In the genomic region with DNA sequence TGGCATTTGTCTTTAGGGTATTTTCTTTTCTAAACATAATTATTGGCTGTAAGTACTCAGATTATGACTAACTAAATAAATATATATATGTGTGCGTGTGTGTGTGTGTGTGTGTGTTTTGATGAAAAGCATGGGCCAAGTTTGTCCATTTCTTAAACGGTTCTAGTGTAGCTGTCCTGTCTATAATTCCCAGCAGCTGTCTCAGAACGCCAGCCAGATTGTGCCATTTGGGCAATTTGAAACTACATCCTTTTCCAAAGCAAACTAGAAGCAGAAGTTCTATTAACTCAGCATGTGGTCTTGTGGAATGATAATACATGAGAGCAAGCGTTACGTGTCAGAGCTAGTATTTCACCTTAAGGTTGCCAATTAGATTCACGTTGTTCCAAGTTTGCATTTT, we compare ENCODE assay signal across 10 cellular contexts. TPM values are rescaled to one million over a fixed set of nuclear protein-coding genes. Genes with fewer than 3 reads are reported as not detected.
DNase-seq lines count a peak whose midpoint lies in the region; ATAC-seq and TF ChIP-seq lines count a peak whose summit lies in the region.
"Had no signal": no experiment of that assay in that cellular context is flagged by ENCODE, and none has a peak within 500 bp of the region (broad histone marks: within the 10 kb centered on the region; RNA-seq: fewer than 3 reads in every experiment).

No MANE protein-coding gene starts in this region.

- no peak overlapping the region for H3K4me3 Mint-ChIP-seq in GM23338

- H3K27me3 ChIP-seq in GM23338 (ENCODE audit: insufficient read depth) (peaks cover 6% of the 10 kb centered on the region; the same call in 1 of the 2 replicates), PC-3 (ENCODE audit: low read length) (no peaks in the 10 kb centered on the region), sigmoid colon (no peaks in the 10 kb centered on the region)

- no peak for TF ChIP-seq POLR2A in sigmoid colon (IDR thresholded peaks at IDR 0.05)

- no peaks in the 10 kb centered on the region for H3K36me3 Mint-ChIP-seq in GM23338 (ENCODE audit: low read depth)

- intact Hi-C loops in PC-3 (cut with micrococcal nuclease) = loop anchor here (2.0 to 10.0 kb wide), 5 partner anchors 76 to 1434 kb away; a partner anchor contains a TSS
- intact Hi-C loops in sigmoid colon (cut with DNase I) = no loop called here

- H3F3A ChIP-seq in GM23338 (replicated peaks; ENCODE audit: low read depth) (no peaks in the 10 kb centered on the region), PC-3 (ENCODE audit: low read length, unreplicated experiment) (no peaks in the 10 kb centered on the region)

- H3K79me2 ChIP-seq in GM23338 (replicated peaks; ENCODE audit: insufficient read depth) (no peaks in the 10 kb centered on the region), PC-3 (ENCODE audit: low read length) (no peaks in the 10 kb centered on the region)

- H2AFZ ChIP-seq in GM23338 (no peak overlapping the region), PC-3 (ENCODE audit: low read length) (peak overlapping the region; percentile 27)

- TF ChIP-seq CTCF in GM23338 (conservative IDR thresholded peaks at IDR 0.05; ENCODE audit: low read depth in 2 of 2) (no peak), PC-3 (conservative IDR thresholded peaks at IDR 0.05; ENCODE audit: low read depth, low read length) (no peak), fibroblast of mammary gland (conservative IDR thresholded peaks at IDR 0.05; ENCODE audit: control insufficient read depth, insufficient read depth, low read depth, low read length) (no peak), sigmoid colon (IDR thresholded peaks at IDR 0.05) (no peak)

- H3K36me3 ChIP-seq in GM23338 (ENCODE audit: insufficient read depth) (no peaks in the 10 kb centered on the region), PC-3 (ENCODE audit: low read depth, low read length) (no peaks in the 10 kb centered on the region), sigmoid colon (no peaks in the 10 kb centered on the region)
- H3K36me3 ChIP-seq: heart right ventricle had no signal

- H3K9ac ChIP-seq in PC-3 (ENCODE audit: low read length) = peak overlapping the region; percentile 11; the same call in 1 of the 2 replicates

- CTCF ChIA-PET in PC-3 (lab: Charles Lee) = interaction anchor here (0.6 to 1.0 kb wide), 4 partner anchors 10 to 189 kb away, joined by 3 read pairs; no protein-coding TSS in a partner anchor

- DNase-seq in GM23338 (ENCODE audit: low spot score) (peak; percentile 25), PC-3 (peak; percentile 84), fibroblast of mammary gland (ENCODE audit: low read depth) (peak; percentile 96), sigmoid colon (no peak), glomerular visceral epithelial cell (ENCODE audit: extremely low spot score) (no peak), activated T-cell treated with anti-CD3 and anti-CD28 coated beads for 4 hours (no peak)
- no peak for DNase-seq in activated CD4-positive, alpha-beta T cell treated with anti-CD3 and anti-CD28 coated beads, Interleukin-2, amount 50 U/mL, for 1 hour
- DNase-seq: activated CD4-positive, CD25-positive, alpha-beta regulatory T cell; heart right ventricle had no signal

- H3K4me2 ChIP-seq in GM23338 = peak overlapping the region; percentile 68
- H3K4me2 ChIP-seq in PC-3 (ENCODE audit: low read length) = peak overlapping the region; percentile 78

- no peak for ATAC-seq in GM23338
- peak; percentile 40 for ATAC-seq in PC-3
- no peak for ATAC-seq in GM21576 (IDR thresholded peaks at IDR 0.05; ENCODE audit: unreplicated experiment)
- ATAC-seq: heart right ventricle had no signal

- 44 to 60% methylated on average over 6 of the region's 6 CpGs for WGBS in sigmoid colon, 2 donors

- no peak overlapping the region for H3K27ac Mint-ChIP-seq in GM23338

- peaks cover 68% of the 10 kb centered on the region for H3K4me1 Mint-ChIP-seq in GM23338

- TF ChIP-seq EP300 in sigmoid colon (IDR thresholded peaks at IDR 0.05) = no peak

- H3K27me3 Mint-ChIP-seq in GM23338 (ENCODE audit: insufficient read depth, low read depth, poor library complexity) = peaks cover 7% of the 10 kb centered on the region

- no peak overlapping the region for H3K4me3 ChIP-seq in GM23338
- peak overlapping the region; percentile 67 for H3K4me3 ChIP-seq in PC-3 (ENCODE audit: low read length)
- no peak overlapping the region for H3K4me3 ChIP-seq in fibroblast of mammary gland (ENCODE audit: control insufficient read depth, low read depth, low read length)
- no peak overlapping the region for H3K4me3 ChIP-seq in sigmoid colon

- no peaks in the 10 kb centered on the region for H3K9me3 Mint-ChIP-seq in GM23338

- H3K27ac ChIP-seq in GM23338 (ENCODE audit: low read depth) (no peak overlapping the region), PC-3 (ENCODE audit: low read length) (peak overlapping the region; percentile 55), sigmoid colon (peak overlapping the region in 3 of 4 donors; percentile 80 to 88 (median 84))

- H3K9me3 ChIP-seq in PC-3 (ENCODE audit: low read length) (no peaks in the 10 kb centered on the region), sigmoid colon (no peaks in the 10 kb centered on the region)
- H3K9me3 ChIP-seq: heart right ventricle had no signal

- no peaks in the 10 kb centered on the region for H3K9me2 ChIP-seq in GM23338 (ENCODE audit: insufficient read depth)
- H3K9me2 ChIP-seq in PC-3 (replicated peaks; ENCODE audit: low read length) = no peaks in the 10 kb centered on the region

- H3K4me1 ChIP-seq in GM23338 (ENCODE audit: insufficient read depth) = peaks cover 45% of the 10 kb centered on the region
- H3K4me1 ChIP-seq in PC-3 (ENCODE audit: insufficient read depth, low read length) = peaks cover 42% of the 10 kb centered on the region
- H3K4me1 ChIP-seq in sigmoid colon = peaks cover 0 to 9% (median 4%) of the 10 kb centered on the region in 4 donors

- H4K20me1 ChIP-seq in GM23338 (replicated peaks; ENCODE audit: insufficient read depth) (no peaks in the 10 kb centered on the region), PC-3 (ENCODE audit: low read length) (no peaks in the 10 kb centered on the region)

- POLR2A ChIA-PET in PC-3 (lab: Charles Lee; ENCODE audit: unreplicated experiment) = interaction anchor here (0.6 kb wide), 1 partner anchor 77 kb away, joined by 4 read pairs; no protein-coding TSS in a partner anchor

- no TSS peak for BruUV-seq in PC-3 (replicated peaks; lab: Mats Ljungman, UMichigan)

TF ChIP-seq in GM23338, 12 proteins besides CTCF, POLR2A, EP300 and RAD21 (continues in another document):
- TF ChIP-seq EZH2 (IDR thresholded peaks at IDR 0.05; ENCODE audit: low read depth, unreplicated experiment) = no peak

RNA-seq across cellular contexts. Expression of a gene that starts 1.7 kb away (rescaled TPM):
- total RNA-seq in GM23338 (2014; rRNA removed; shearing (Covaris generic)) = 9.6 and 12.2 TPM in 2 replicates
- 2.8 and 2.9 TPM in 2 replicates for polyA plus RNA-seq in GM23338 (2016; fragmentation: Nextera tagmentation; extraction: Ambion mirVana)
- 8.1 and 10.0 TPM in 2 replicates for total RNA-seq in PC-3 (2014; rRNA removed)
- 10 to 100 TPM in 1 of 4 donors, 1 to 10 TPM in 3; 4.3 to 13.2 (median 9.0) TPM for total RNA-seq in sigmoid colon
- polyA plus RNA-seq in sigmoid colon = 1 to 10 TPM in 2 of 3 donors, under 1 TPM in 1; 0.23 to 2.4 (median 1.0) TPM

Comparison
In these comparisons a context has a peak if more than half of its experiments do, and no peak if none do; other contexts are left out.
1. DNase-seq: peak in GM23338 (single experiment), PC-3 (single experiment) and fibroblast of mammary gland (single experiment); none in sigmoid colon (single experiment), glomerular visceral epithelial cell (single experiment), activated T-cell treated with anti-CD3 and anti-CD28 coated beads for 4 hours (single experiment) and activated CD4-positive, alpha-beta T cell treated with anti-CD3 and anti-CD28 coated beads, Interleukin-2, amount 50 U/mL, for 1 hour (single experiment).